1 cellular context compared by ENCODE assay signal in genomic region chr4:10529891-10530786, GRCh38.
TF ChIP-seq lines count a peak whose summit lies in the region.

No MANE protein-coding gene starts in this region.

TF ChIP-seq in K562, 482 proteins besides CTCF, POLR2A, EP300 and RAD21 (continued from another document):
- TF ChIP-seq RBM25 (IDR thresholded peaks at IDR 0.05; ENCODE audit: low read depth, low read length, severe bottlenecking) (no peak), ZBTB7A (IDR thresholded peaks at IDR 0.05; ENCODE audit: borderline replicate concordance, control insufficient read depth, low read depth, low read length) (no peak), ZNF511 (CRISPR knock-in tag; IDR thresholded peaks at IDR 0.05) (no peak), HES1 (IDR thresholded peaks at IDR 0.05; ENCODE audit: low read depth) (peak; percentile 49; the same call in 1 of the 2 replicates)
